ENCODE assay signal across 7 cellular contexts in genomic region chr16:68367034-68367433, GRCh38.
A peak's percentile ranks its signal among the peaks of the same experiment; 100 is the strongest.
DNase-seq lines count a peak whose midpoint lies in the region; ATAC-seq and TF ChIP-seq lines count a peak whose summit lies in the region.

No MANE protein-coding gene starts in this region.

- no peak for TF ChIP-seq EP300 in Ishikawa (IDR thresholded peaks at IDR 0.05; ENCODE audit: borderline replicate concordance)

- H3K4me3 ChIP-seq in fibroblast of mammary gland (ENCODE audit: control insufficient read depth, low read depth, low read length) = no peak overlapping the region

- peak; percentile 60 for TF ChIP-seq RAD21 in Ishikawa (IDR thresholded peaks at IDR 0.05; ENCODE audit: low read depth)

- peak; percentile 63 for TF ChIP-seq CTCF in VCaP (conservative IDR thresholded peaks at IDR 0.05)
- TF ChIP-seq CTCF in fibroblast of mammary gland (conservative IDR thresholded peaks at IDR 0.05; ENCODE audit: control insufficient read depth, insufficient read depth, low read depth, low read length) = peak; percentile 41

- no peak for ATAC-seq in HG03135 (IDR thresholded peaks at IDR 0.05; ENCODE audit: unreplicated experiment)

- DNase-seq in EH (ENCODE audit: low read depth) (peak; percentile 46), fibroblast of mammary gland (ENCODE audit: low read depth) (peak; percentile 38), NCI-H510A treated with DMSO at 0.1 percent for 48 hours (lab: John Stamatoyannopoulos, UW) (no peak)
- DNase-seq in stimulated activated CD4-positive, alpha-beta T cell treated with anti-CD3 and anti-CD28 coated beads, Interleukin-15, amount 100 ng/mL, for 24 hours = peak; percentile 66

- H3K27ac ChIP-seq in VCaP = no peak overlapping the region

TF ChIP-seq in Ishikawa, 13 proteins besides CTCF, POLR2A, EP300 and RAD21:
- TF ChIP-seq CEBPB (IDR thresholded peaks at IDR 0.05) = no peak
- TF ChIP-seq ZBTB7A (IDR thresholded peaks at IDR 0.05; ENCODE audit: low read depth) = no peak
- TF ChIP-seq FOXM1 (IDR thresholded peaks at IDR 0.05; ENCODE audit: borderline replicate concordance, low read depth) = no peak
- TF ChIP-seq TAF1 (IDR thresholded peaks at IDR 0.05; ENCODE audit: low read depth) = no peak
- TF ChIP-seq, protein P1, sequence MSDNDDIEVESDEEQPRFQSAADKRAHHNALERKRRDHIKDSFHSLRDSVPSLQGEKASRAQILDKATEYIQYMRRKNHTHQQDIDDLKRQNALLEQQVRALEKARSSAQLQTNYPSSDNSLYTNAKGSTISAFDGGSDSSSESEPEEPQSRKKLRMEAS (IDR thresholded peaks at IDR 0.05) = no peak
- TF ChIP-seq, protein P2, sequence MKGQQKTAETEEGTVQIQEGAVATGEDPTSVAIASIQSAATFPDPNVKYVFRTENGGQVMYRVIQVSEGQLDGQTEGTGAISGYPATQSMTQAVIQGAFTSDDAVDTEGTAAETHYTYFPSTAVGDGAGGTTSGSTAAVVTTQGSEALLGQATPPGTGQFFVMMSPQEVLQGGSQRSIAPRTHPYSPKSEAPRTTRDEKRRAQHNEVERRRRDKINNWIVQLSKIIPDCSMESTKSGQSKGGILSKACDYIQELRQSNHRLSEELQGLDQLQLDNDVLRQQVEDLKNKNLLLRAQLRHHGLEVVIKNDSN (IDR thresholded peaks at IDR 0.05) = no peak
